ENCODE assay signal across 27 cellular contexts in the genomic region with DNA sequence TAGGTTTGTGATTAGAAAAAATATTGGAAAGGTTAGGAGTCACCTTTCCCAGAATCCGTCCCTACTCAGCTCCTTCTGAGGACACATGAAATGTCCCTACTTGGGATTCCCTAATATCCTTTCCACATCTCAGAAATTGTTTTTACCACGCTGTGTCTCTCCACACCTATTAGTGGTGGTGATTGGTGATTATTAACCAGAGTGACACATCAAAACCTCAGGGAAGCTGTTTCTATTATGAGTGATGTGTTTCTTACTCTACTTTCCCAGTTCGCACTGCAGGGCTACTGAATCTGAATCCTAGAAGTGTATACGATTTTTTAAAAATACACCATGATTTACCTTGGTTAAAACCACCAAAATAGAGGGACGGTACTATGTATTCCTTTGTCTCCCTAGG.
"Had no signal": no experiment of that assay in that cellular context is flagged by ENCODE, and none has a peak within 500 bp of the region (broad histone marks: within the 10 kb centered on the region; RNA-seq: fewer than 3 reads in every experiment).

No MANE protein-coding gene starts in this region.

- H3K27ac ChIP-seq: gastroesophageal sphincter, heart right ventricle, left lung, neural progenitor cell, prostate gland, sigmoid colon, stomach, thyroid gland had no signal

- H3K4me2 ChIP-seq: neural progenitor cell had no signal

- H3K36me3 ChIP-seq: gastroesophageal sphincter, heart right ventricle, left lung, neural progenitor cell, prostate gland, sigmoid colon, stomach, thyroid gland had no signal

- H3K9me3 ChIP-seq: gastroesophageal sphincter, mucosa of descending colon, prostate gland, sigmoid colon, stomach, thyroid gland had no signal

- DNase-seq: cerebellar nuclear complex; cortex of kidney; effector memory CD8-positive, alpha-beta T cell; glutamatergic neuron; heart right ventricle; hippocampal formation; immature natural killer cell; islet precursor cell; left cardiac atrium; left lung; mesenchymal stem cell; mucosa of descending colon; naive B cell; right cardiac atrium; sigmoid colon; stimulated activated CD4-positive, alpha-beta T cell treated with anti-CD3 and anti-CD28 coated beads, Interleukin-2, amount 100 ng/mL, for 24 hours; stimulated activated CD4-positive, alpha-beta T cell treated with anti-CD3 and anti-CD28 coated beads, Interleukin-4, amount 100 ng/mL, for 24 hours; stimulated activated naive CD4-positive, alpha-beta T cell treated with Interleukin-2 at 50 U/mL for 16 hours; stomach; thyroid gland had no signal

- H3K4me1 Mint-ChIP-seq: immature natural killer cell; mesothelial cell of epicardium; naive B cell; neural progenitor cell; stimulated activated effector memory CD8-positive, alpha-beta T cell treated with anti-CD3 and anti-CD28 coated beads, Interleukin-12 subunit alpha, Interleukin-12 subunit beta, amount 100 ng/mL, for 72 hours had no signal

- H3K27me3 ChIP-seq: gastroesophageal sphincter, heart right ventricle, left lung, neural progenitor cell, sigmoid colon, stomach, thyroid gland had no signal

- H3K27ac Mint-ChIP-seq: effector memory CD8-positive, alpha-beta T cell; immature natural killer cell; mesothelial cell of epicardium; naive B cell; natural killer cell treated with Interleukin-12 subunit alpha and Interleukin-12 subunit beta and Interleukin-15 and Interleukin-18, amount 100 ng/mL, for 72 hours; neural progenitor cell; stimulated activated effector memory CD8-positive, alpha-beta T cell treated with anti-CD3 and anti-CD28 coated beads, Interleukin-12 subunit alpha, Interleukin-12 subunit beta, amount 100 ng/mL, for 72 hours; type B pancreatic cell had no signal

- H3K36me3 Mint-ChIP-seq: immature natural killer cell; mesothelial cell of epicardium; naive B cell; natural killer cell treated with Interleukin-12 subunit alpha and Interleukin-12 subunit beta and Interleukin-15 and Interleukin-18, amount 100 ng/mL, for 72 hours; neural progenitor cell; stimulated activated effector memory CD8-positive, alpha-beta T cell treated with anti-CD3 and anti-CD28 coated beads, Interleukin-12 subunit alpha, Interleukin-12 subunit beta, amount 100 ng/mL, for 72 hours; type B pancreatic cell had no signal

- ATAC-seq: effector memory CD8-positive, alpha-beta T cell; gastroesophageal sphincter; heart right ventricle; left cardiac atrium; left lung; mucosa of descending colon; natural killer cell treated with Interleukin-12 subunit alpha and Interleukin-12 subunit beta and Interleukin-15 and Interleukin-18, amount 100 ng/mL, for 72 hours; right cardiac atrium; stimulated activated effector memory CD8-positive, alpha-beta T cell treated with anti-CD3 and anti-CD28 coated beads, Interleukin-12 subunit alpha, Interleukin-12 subunit beta, amount 100 ng/mL, for 72 hours had no signal

- H2AFZ ChIP-seq: neural progenitor cell had no signal

- H3K4me3 Mint-ChIP-seq: effector memory CD8-positive, alpha-beta T cell; immature natural killer cell; mesothelial cell of epicardium; naive B cell; natural killer cell treated with Interleukin-12 subunit alpha and Interleukin-12 subunit beta and Interleukin-15 and Interleukin-18, amount 100 ng/mL, for 72 hours; neural progenitor cell; stimulated activated effector memory CD8-positive, alpha-beta T cell treated with anti-CD3 and anti-CD28 coated beads, Interleukin-12 subunit alpha, Interleukin-12 subunit beta, amount 100 ng/mL, for 72 hours; type B pancreatic cell had no signal

- H3K27me3 Mint-ChIP-seq: naive B cell, type B pancreatic cell had no signal

- H3K4me3 ChIP-seq: gastroesophageal sphincter, heart right ventricle, left lung, mucosa of descending colon, neural progenitor cell, prostate gland, sigmoid colon, stomach, thyroid gland had no signal

- H3K9me3 Mint-ChIP-seq: effector memory CD8-positive, alpha-beta T cell; mesothelial cell of epicardium; stimulated activated effector memory CD8-positive, alpha-beta T cell treated with anti-CD3 and anti-CD28 coated beads, Interleukin-12 subunit alpha, Interleukin-12 subunit beta, amount 100 ng/mL, for 72 hours; type B pancreatic cell had no signal

- H3K9ac ChIP-seq: neural progenitor cell had no signal

- H3K4me1 ChIP-seq: gastroesophageal sphincter, heart right ventricle, left lung, neural progenitor cell, prostate gland, sigmoid colon, stomach, thyroid gland had no signal
